Comparison of ENCODE assay signal across 1 cellular context in the genomic region with DNA sequence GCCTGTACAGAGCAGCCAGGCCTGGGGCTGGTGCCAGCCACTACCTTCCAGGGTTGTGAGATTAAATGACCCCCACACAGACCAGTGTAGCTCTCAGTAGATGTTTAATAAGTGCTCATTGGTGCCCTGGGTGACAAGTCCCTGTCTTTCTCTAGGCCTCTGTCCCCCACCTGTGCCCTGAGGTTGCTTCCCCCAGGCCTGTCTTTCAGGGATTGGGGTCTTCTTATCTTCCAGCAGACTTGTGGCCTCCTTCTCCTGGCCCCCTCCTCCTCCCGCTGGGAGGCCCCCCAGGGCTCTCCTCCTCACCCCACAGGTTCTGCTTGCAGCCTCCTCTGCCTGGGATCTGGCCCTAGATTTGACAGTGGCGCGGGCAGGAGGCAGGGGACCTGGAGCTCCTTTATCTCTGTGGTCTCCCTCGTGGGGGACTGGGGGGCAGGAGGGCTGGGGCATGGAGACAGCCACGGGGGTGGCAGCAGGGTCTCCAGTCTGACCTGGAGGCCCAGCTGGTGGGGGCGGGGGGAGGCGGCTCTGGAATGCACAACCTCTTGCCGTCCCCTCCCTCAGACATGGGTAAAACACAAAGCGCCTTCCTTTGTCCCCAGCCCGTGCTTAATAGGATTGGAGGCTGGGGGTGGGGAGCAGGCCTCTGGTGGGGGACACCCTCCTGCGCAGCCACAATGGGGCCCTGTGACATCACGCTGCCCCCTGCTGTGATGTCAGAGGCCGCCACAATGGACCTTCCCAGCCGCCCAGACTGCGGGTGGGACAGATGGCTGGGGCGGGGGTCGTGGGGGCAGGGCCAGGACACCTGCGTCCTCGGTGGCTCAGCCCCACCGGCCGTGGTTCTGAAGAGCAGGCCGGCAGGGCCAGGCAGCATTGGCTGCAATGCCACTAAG.
TF ChIP-seq lines count a peak whose summit lies in the region.

No MANE protein-coding gene starts in this region.

TF ChIP-seq in IMR-90, 13 proteins besides CTCF, POLR2A, EP300 and RAD21 (continued from another document):
- TF ChIP-seq, protein P1, sequence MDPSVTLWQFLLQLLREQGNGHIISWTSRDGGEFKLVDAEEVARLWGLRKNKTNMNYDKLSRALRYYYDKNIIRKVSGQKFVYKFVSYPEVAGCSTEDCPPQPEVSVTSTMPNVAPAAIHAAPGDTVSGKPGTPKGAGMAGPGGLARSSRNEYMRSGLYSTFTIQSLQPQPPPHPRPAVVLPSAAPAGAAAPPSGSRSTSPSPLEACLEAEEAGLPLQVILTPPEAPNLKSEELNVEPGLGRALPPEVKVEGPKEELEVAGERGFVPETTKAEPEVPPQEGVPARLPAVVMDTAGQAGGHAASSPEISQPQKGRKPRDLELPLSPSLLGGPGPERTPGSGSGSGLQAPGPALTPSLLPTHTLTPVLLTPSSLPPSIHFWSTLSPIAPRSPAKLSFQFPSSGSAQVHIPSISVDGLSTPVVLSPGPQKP (IDR thresholded peaks at IDR 0.05; ENCODE audit: borderline replicate concordance, low read depth, low read length): no peak
- no peak for TF ChIP-seq CHD1 (IDR thresholded peaks at IDR 0.05; ENCODE audit: low read depth, low read length)
- no peak for TF ChIP-seq MAFK (IDR thresholded peaks at IDR 0.05; ENCODE audit: low read depth, low read length)
- TF ChIP-seq RCOR1 (IDR thresholded peaks at IDR 0.05; ENCODE audit: insufficient replicate concordance, low read length): no peak
- TF ChIP-seq SMC3 (IDR thresholded peaks at IDR 0.05; ENCODE audit: low read depth, low read length): no peak
- no peak for TF ChIP-seq FOS (IDR thresholded peaks at IDR 0.05; ENCODE audit: low read depth, low read length)
- no peak for TF ChIP-seq NFE2L2 (IDR thresholded peaks at IDR 0.05; ENCODE audit: low read depth, low read length)
- TF ChIP-seq, protein P2, sequence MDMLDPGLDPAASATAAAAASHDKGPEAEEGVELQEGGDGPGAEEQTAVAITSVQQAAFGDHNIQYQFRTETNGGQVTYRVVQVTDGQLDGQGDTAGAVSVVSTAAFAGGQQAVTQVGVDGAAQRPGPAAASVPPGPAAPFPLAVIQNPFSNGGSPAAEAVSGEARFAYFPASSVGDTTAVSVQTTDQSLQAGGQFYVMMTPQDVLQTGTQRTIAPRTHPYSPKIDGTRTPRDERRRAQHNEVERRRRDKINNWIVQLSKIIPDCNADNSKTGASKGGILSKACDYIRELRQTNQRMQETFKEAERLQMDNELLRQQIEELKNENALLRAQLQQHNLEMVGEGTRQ (IDR thresholded peaks at IDR 0.05; ENCODE audit: low read depth, low read length): no peak
- no peak for TF ChIP-seq RFX5 (IDR thresholded peaks at IDR 0.05; ENCODE audit: low read depth, low read length)
